ENCODE assay signal across 1 cellular context in the genomic region with DNA sequence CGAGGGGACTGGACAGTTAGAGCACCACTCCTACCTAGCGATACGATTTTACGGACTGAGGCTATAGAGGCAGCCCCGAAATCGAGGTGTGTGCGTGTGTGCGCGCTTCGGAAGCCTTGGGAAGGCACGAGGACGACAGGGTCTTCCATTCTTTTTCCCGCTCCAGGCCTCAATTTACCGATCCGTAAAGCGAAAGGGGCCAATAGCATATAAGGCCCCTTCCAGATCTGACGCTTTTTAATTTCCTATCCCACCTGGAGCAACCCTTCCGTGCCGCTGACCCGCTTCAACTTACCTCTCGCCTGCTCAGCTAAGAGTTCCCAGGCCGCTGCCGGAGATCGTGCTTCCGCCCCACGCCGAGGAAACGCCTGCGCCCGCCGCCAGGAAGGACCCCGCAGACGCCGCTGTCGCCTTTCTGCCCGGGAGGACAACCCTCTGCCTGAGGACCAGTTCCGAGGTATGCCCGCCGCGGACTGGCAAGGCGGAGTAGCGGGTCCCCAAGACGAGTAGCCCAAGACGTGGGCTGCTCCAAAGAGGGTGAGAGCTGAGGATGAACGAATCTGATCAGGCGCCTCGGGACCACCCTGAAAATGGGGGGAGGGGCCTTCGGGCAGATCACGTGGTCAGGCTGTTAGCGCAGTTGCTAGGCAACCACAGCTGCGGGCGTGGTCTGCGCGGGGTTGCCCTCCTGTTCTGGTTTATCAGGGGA.
TF ChIP-seq lines count a peak whose summit lies in the region.

TSS of gene EFTUD2 (minus strand) at position 372 of the 709 bp plus-strand sequence. CDS start 4,924 bp downstream, outside the sequence.

TF ChIP-seq in GM12878, 131 proteins besides CTCF, POLR2A, EP300 and RAD21 (continued from another document and continues in another):
- 0 out of 2 replicates have a peak, but pooled peaks have one; percentile 66 for TF ChIP-seq PRDM15 (CRISPR knock-in tag; IDR thresholded peaks at IDR 0.05)
- no peak for TF ChIP-seq EED (IDR thresholded peaks at IDR 0.05; ENCODE audit: low read depth)
- TF ChIP-seq MXI1 (IDR thresholded peaks at IDR 0.05; ENCODE audit: low read depth, low read length): peak; percentile 91
- peak; percentile 79 for TF ChIP-seq E4F1 (IDR thresholded peaks at IDR 0.05; ENCODE audit: borderline replicate concordance, partially characterized antibody)
- peak; percentile 98 for TF ChIP-seq IRF5 (IDR thresholded peaks at IDR 0.05; ENCODE audit: borderline replicate concordance)
- peak; percentile 79; the same call in 1 of the 2 replicates for TF ChIP-seq ASH2L (IDR thresholded peaks at IDR 0.05; ENCODE audit: borderline replicate concordance, low read depth)
- TF ChIP-seq CBFB (IDR thresholded peaks at IDR 0.05; ENCODE audit: low read depth): peak; percentile 96
- TF ChIP-seq RB1 (IDR thresholded peaks at IDR 0.05; ENCODE audit: borderline replicate concordance): peak; percentile 96; the same call in 1 of the 2 replicates
- no peak for TF ChIP-seq HDAC2 (IDR thresholded peaks at IDR 0.05)
- TF ChIP-seq SMAD5 (IDR thresholded peaks at IDR 0.05; ENCODE audit: low read depth): peak; percentile 90
- TF ChIP-seq NKRF (conservative IDR thresholded peaks at IDR 0.05): peak; percentile 81; the same call in 1 of the 2 replicates
- peak; percentile 10; the same call in 1 of the 2 replicates for TF ChIP-seq ZNF24 (IDR thresholded peaks at IDR 0.05)
- TF ChIP-seq, protein P1, sequence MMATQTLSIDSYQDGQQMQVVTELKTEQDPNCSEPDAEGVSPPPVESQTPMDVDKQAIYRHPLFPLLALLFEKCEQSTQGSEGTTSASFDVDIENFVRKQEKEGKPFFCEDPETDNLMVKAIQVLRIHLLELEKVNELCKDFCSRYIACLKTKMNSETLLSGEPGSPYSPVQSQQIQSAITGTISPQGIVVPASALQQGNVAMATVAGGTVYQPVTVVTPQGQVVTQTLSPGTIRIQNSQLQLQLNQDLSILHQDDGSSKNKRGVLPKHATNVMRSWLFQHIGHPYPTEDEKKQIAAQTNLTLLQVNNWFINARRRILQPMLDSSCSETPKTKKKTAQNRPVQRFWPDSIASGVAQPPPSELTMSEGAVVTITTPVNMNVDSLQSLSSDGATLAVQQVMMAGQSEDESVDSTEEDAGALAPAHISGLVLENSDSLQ (IDR thresholded peaks at IDR 0.05): peak; percentile 54
- TF ChIP-seq DPF2 (IDR thresholded peaks at IDR 0.05): no peak; the same call in 1 of the 2 replicates
- TF ChIP-seq EZH2 (IDR thresholded peaks at IDR 0.05; ENCODE audit: borderline replicate concordance, control insufficient read depth, low read depth, low read length): no peak
- TF ChIP-seq POLR2AphosphoS2 (IDR thresholded peaks at IDR 0.05; ENCODE audit: low read depth, low read length): peak; percentile 81; the same call in 1 of the 2 replicates
- peak; percentile 30 for TF ChIP-seq SMAD1 (IDR thresholded peaks at IDR 0.05; ENCODE audit: low read depth, partially characterized antibody)
- TF ChIP-seq MYC (IDR thresholded peaks at IDR 0.05; ENCODE audit: insufficient read depth, insufficient read length, insufficient replicate concordance, low read length, severe bottlenecking): peak; percentile 68
- peak in 1 of 2 experiments; percentile 73; a peak in 2 of 4 replicates for TF ChIP-seq ETV6 (conservative IDR thresholded peaks at IDR 0.05 in 1 of 2, IDR thresholded peaks at IDR 0.05 in 1 of 2; ENCODE audit: borderline replicate concordance in 1 of 2, low read depth in 1 of 2)
- TF ChIP-seq LARP7 (IDR thresholded peaks at IDR 0.05): peak; percentile 97
- TF ChIP-seq SIN3A (IDR thresholded peaks at IDR 0.05; ENCODE audit: low read depth, low read length): peak; percentile 91
- no peak; the same call in 1 of the 2 replicates for TF ChIP-seq PAX5 (IDR thresholded peaks at IDR 0.05; ENCODE audit: borderline replicate concordance, low read depth, low read length)
- TF ChIP-seq RCOR1 (conservative IDR thresholded peaks at IDR 0.05; ENCODE audit: low read depth, low read length): 0 out of 2 replicates have a peak, but pooled peaks have one; percentile 57
- peak; percentile 59; the same call in 1 of the 2 replicates for TF ChIP-seq MLLT1 (IDR thresholded peaks at IDR 0.05)
- peak; percentile 12 for TF ChIP-seq SP1 (IDR thresholded peaks at IDR 0.05; ENCODE audit: low read depth, low read length)
- TF ChIP-seq CEBPZ (IDR thresholded peaks at IDR 0.05; ENCODE audit: low read depth, low read length): no peak
- peak; percentile 92 for TF ChIP-seq HCFC1 (IDR thresholded peaks at IDR 0.05; ENCODE audit: low read length)
- TF ChIP-seq BACH1 (IDR thresholded peaks at IDR 0.05; ENCODE audit: borderline replicate concordance): no peak; the same call in 1 of the 2 replicates
- TF ChIP-seq SUZ12 (IDR thresholded peaks at IDR 0.05; ENCODE audit: unreplicated experiment): no peak
- TF ChIP-seq SMC3 (IDR thresholded peaks at IDR 0.05; ENCODE audit: borderline replicate concordance, low read length): no peak
- no peak for TF ChIP-seq KLF5 (IDR thresholded peaks at IDR 0.05; ENCODE audit: partially characterized antibody)
- no peak for TF ChIP-seq NFYA (IDR thresholded peaks at IDR 0.05; ENCODE audit: borderline replicate concordance, low read depth, low read length)
- no peak for TF ChIP-seq TCF7 (IDR thresholded peaks at IDR 0.05; ENCODE audit: borderline replicate concordance)
- peak; percentile 82; the same call in 1 of the 2 replicates for TF ChIP-seq PML (IDR thresholded peaks at IDR 0.05; ENCODE audit: low read length)
- peak; percentile 8 to 47; a peak in 1 of 4 replicates for TF ChIP-seq IKZF2 (IDR thresholded peaks at IDR 0.05)
- TF ChIP-seq TBL1XR1 (IDR thresholded peaks at IDR 0.05; ENCODE audit: low read depth, low read length): 0 out of 2 replicates have a peak, but pooled peaks have one; percentile 59
- TF ChIP-seq NR2C2 (IDR thresholded peaks at IDR 0.05; ENCODE audit: borderline replicate concordance, control insufficient read depth, insufficient read length, low read depth): no peak
